ENCODE assay signal across 1 cellular context in genomic region chr20:62043131-62043914, GRCh38.
A peak's percentile ranks its signal among the peaks of the same experiment; 100 is the strongest.
TF ChIP-seq lines count a peak whose summit lies in the region.

No MANE protein-coding gene starts in this region.

TF ChIP-seq in HepG2, 621 proteins besides CTCF, POLR2A, EP300 and RAD21 (continued from another document and continues in another):
- no peak for TF ChIP-seq ZNF280D (CRISPR knock-in tag; IDR thresholded peaks at IDR 0.05)
- no peak for TF ChIP-seq ARID2 (CRISPR knock-in tag; IDR thresholded peaks at IDR 0.05; ENCODE audit: borderline replicate concordance)
- 0 out of 2 replicates have a peak, but pooled peaks have one; percentile 38 for TF ChIP-seq HNF1B (CRISPR knock-in tag; IDR thresholded peaks at IDR 0.05)
- no peak; the same call in 1 of the 2 replicates for TF ChIP-seq NCOA1 (CRISPR knock-in tag; IDR thresholded peaks at IDR 0.05)
- no peak for TF ChIP-seq ZNF850 (CRISPR knock-in tag; conservative IDR thresholded peaks at IDR 0.05)
- no peak for TF ChIP-seq ZNF251 (CRISPR knock-in tag; IDR thresholded peaks at IDR 0.05)
- TF ChIP-seq NR2F1 (CRISPR knock-in tag; IDR thresholded peaks at IDR 0.05), result peak; percentile 97 to 98
- no peak for TF ChIP-seq NONO (IDR thresholded peaks at IDR 0.05)
- TF ChIP-seq NONO (CRISPR knock-in tag; conservative IDR thresholded peaks at IDR 0.05), result no peak
- no peak for TF ChIP-seq CHD4 (IDR thresholded peaks at IDR 0.05; ENCODE audit: borderline replicate concordance, low read length)
- TF ChIP-seq KLF13 (CRISPR knock-in tag; IDR thresholded peaks at IDR 0.05), result no peak
- no peak for TF ChIP-seq ZNF235 (CRISPR knock-in tag; IDR thresholded peaks at IDR 0.05; ENCODE audit: borderline replicate concordance)
- TF ChIP-seq ZNF33B (CRISPR knock-in tag; IDR thresholded peaks at IDR 0.05), result 0 out of 2 replicates have a peak, but pooled peaks have one; percentile 41
- TF ChIP-seq ZNF292 (CRISPR knock-in tag; IDR thresholded peaks at IDR 0.05; ENCODE audit: borderline replicate concordance, low read depth), result peak; percentile 74; the same call in 1 of the 2 replicates
- no peak for TF ChIP-seq MLX (CRISPR knock-in tag; IDR thresholded peaks at IDR 0.05)
- peak; percentile 68; the same call in 1 of the 2 replicates for TF ChIP-seq YEATS2 (CRISPR knock-in tag; IDR thresholded peaks at IDR 0.05; ENCODE audit: borderline replicate concordance)
- TF ChIP-seq ZNF550 (CRISPR knock-in tag; IDR thresholded peaks at IDR 0.05; ENCODE audit: borderline replicate concordance), result peak; percentile 44; the same call in 1 of the 2 replicates
- TF ChIP-seq KDM6A (CRISPR knock-in tag; IDR thresholded peaks at IDR 0.05; ENCODE audit: low read depth), result 0 out of 2 replicates have a peak, but pooled peaks have one; percentile 35
- no peak for TF ChIP-seq REST (IDR thresholded peaks at IDR 0.05; ENCODE audit: borderline replicate concordance in 1 of 2, low read depth in 1 of 2, low read length in 2 of 2)
- TF ChIP-seq STAT5B (CRISPR knock-in tag; IDR thresholded peaks at IDR 0.05), result no peak
- TF ChIP-seq ZNF224 (CRISPR knock-in tag; IDR thresholded peaks at IDR 0.05), result no peak
- TF ChIP-seq ZNF207 (IDR thresholded peaks at IDR 0.05; ENCODE audit: borderline replicate concordance), result no peak
- TF ChIP-seq, protein P1, sequence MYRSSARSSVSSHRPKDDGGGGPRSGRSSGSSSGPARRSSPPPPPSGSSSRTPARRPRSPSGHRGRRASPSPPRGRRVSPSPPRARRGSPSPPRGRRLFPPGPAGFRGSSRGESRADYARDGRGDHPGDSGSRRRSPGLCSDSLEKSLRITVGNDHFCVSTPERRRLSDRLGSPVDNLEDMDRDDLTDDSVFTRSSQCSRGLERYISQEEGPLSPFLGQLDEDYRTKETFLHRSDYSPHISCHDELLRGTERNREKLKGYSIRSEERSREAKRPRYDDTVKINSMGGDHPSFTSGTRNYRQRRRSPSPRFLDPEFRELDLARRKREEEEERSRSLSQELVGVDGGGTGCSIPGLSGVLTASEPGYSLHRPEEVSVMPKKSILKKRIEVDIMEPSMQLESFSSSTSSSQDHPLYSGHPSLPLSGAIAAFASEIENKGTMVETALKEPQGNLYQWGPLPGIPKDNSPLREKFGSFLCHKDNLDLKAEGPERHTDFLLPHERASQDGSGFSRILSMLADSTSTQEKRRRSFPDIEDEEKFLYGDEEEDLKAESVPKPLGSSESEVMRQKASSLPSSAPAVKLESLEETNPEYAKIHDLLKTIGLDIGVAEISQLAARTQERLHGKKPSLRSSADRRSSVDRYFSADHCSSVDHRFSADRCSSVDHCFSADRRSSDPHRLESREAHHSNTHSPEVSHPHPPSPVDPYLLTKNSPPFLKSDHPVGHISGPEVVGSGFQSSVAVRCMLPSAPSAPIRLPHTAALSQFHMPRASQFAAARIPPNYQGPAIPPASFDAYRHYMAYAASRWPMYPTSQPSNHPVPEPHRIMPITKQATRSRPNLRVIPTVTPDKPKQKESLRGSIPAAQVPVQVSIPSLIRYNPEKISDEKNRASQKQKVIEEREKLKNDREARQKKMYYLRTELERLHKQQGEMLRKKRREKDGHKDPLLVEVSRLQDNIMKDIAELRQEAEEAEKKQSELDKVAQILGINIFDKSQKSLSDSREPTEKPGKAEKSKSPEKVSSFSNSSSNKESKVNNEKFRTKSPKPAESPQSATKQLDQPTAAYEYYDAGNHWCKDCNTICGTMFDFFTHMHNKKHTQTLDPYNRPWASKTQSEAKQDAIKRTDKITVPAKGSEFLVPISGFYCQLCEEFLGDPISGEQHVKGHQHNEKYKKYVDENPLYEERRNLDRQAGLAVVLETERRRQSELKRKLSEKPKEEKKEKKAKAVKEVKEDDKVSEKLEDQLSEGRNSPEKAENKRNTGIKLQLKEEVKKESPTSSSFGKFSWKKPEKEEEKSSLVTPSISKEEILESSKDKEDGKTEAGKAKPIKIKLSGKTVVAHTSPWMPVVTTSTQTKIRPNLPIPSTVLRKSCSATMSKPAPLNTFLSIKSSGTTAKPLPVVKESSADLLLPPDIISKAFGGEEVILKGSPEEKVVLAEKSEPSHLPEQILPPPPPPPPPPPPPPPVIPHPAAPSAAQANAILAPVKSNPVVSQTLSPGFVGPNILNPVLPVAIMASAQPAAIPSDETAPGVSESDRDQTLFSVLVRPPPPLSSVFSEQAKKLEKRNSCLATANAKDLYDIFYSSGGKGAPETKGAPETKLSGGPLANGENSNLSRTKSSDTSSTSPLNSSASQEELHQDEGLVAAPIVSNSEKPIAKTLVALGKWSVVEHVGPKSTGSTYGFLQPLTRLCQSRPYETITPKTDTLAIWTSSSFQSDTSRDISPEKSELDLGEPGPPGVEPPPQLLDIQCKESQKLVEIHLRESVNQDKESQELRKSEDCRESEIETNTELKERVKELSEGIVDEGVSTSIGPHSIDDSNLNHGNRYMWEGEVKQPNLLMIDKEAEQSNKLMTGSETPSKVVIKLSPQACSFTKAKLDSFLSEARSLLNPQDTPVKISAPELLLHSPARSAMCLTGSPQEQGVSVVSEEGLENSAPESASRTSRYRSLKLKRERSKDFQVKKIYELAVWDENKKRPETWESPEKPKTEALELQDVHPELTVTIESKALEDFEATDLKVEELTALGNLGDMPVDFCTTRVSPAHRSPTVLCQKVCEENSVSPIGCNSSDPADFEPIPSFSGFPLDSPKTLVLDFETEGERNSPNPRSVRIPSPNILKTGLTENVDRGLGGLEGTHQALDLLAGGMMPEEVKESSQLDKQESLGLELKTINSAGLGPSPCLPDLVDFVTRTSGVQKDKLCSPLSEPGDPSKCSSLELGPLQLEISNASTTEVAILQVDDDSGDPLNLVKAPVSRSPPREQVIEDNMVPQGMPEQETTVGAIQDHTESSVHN (CRISPR knock-in tag; IDR thresholded peaks at IDR 0.05), result no peak
- TF ChIP-seq NR2C2 (CRISPR knock-in tag; IDR thresholded peaks at IDR 0.05; ENCODE audit: borderline replicate concordance), result peak; percentile 92
- TF ChIP-seq, protein P2, sequence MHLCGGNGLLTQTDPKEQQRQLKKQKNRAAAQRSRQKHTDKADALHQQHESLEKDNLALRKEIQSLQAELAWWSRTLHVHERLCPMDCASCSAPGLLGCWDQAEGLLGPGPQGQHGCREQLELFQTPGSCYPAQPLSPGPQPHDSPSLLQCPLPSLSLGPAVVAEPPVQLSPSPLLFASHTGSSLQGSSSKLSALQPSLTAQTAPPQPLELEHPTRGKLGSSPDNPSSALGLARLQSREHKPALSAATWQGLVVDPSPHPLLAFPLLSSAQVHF (CRISPR knock-in tag; IDR thresholded peaks at IDR 0.05), result no peak
- no peak for TF ChIP-seq ZNF549 (CRISPR knock-in tag; IDR thresholded peaks at IDR 0.05)
- peak; percentile 59 for TF ChIP-seq YY1 (IDR thresholded peaks at IDR 0.05; ENCODE audit: insufficient read depth, insufficient replicate concordance, low read depth, low read length)
- TF ChIP-seq, protein P3, sequence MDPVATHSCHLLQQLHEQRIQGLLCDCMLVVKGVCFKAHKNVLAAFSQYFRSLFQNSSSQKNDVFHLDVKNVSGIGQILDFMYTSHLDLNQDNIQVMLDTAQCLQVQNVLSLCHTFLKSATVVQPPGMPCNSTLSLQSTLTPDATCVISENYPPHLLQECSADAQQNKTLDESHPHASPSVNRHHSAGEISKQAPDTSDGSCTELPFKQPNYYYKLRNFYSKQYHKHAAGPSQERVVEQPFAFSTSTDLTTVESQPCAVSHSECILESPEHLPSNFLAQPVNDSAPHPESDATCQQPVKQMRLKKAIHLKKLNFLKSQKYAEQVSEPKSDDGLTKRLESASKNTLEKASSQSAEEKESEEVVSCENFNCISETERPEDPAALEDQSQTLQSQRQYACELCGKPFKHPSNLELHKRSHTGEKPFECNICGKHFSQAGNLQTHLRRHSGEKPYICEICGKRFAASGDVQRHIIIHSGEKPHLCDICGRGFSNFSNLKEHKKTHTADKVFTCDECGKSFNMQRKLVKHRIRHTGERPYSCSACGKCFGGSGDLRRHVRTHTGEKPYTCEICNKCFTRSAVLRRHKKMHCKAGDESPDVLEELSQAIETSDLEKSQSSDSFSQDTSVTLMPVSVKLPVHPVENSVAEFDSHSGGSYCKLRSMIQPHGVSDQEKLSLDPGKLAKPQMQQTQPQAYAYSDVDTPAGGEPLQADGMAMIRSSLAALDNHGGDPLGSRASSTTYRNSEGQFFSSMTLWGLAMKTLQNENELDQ (CRISPR knock-in tag; IDR thresholded peaks at IDR 0.05; ENCODE audit: borderline replicate concordance), result no peak
- no peak for TF ChIP-seq CAMTA2 (CRISPR knock-in tag; IDR thresholded peaks at IDR 0.05; ENCODE audit: borderline replicate concordance)
- TF ChIP-seq ZNF839 (CRISPR knock-in tag; IDR thresholded peaks at IDR 0.05; ENCODE audit: borderline replicate concordance), result no peak
- peak; percentile 46; the same call in 1 of the 2 replicates for TF ChIP-seq FOXK1 (CRISPR knock-in tag; IDR thresholded peaks at IDR 0.05; ENCODE audit: borderline replicate concordance, low read depth)
- no peak for TF ChIP-seq TIGD3 (CRISPR knock-in tag; IDR thresholded peaks at IDR 0.05; ENCODE audit: borderline replicate concordance)
- TF ChIP-seq, protein P4, sequence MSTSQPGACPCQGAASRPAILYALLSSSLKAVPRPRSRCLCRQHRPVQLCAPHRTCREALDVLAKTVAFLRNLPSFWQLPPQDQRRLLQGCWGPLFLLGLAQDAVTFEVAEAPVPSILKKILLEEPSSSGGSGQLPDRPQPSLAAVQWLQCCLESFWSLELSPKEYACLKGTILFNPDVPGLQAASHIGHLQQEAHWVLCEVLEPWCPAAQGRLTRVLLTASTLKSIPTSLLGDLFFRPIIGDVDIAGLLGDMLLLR (CRISPR knock-in tag; IDR thresholded peaks at IDR 0.05), result no peak
- peak; percentile 67; the same call in 1 of the 2 replicates for TF ChIP-seq KLF6 (CRISPR knock-in tag; IDR thresholded peaks at IDR 0.05)
- no peak; the same call in 1 of the 2 replicates for TF ChIP-seq TOE1 (CRISPR knock-in tag; IDR thresholded peaks at IDR 0.05)
- TF ChIP-seq SMC3 (IDR thresholded peaks at IDR 0.05; ENCODE audit: low read length), result peak; percentile 60
- peak; percentile 80 for TF ChIP-seq ZBTB7B (CRISPR knock-in tag; IDR thresholded peaks at IDR 0.05)
